Comparison of ENCODE assay signal across 1 cellular context in genomic region chr5:136374638-136375037, GRCh38.
TF ChIP-seq lines count a peak whose summit lies in the region.

No MANE protein-coding gene starts in this region.

TF ChIP-seq in WTC11, 78 proteins besides CTCF, POLR2A, EP300 and RAD21 (continued from another document):
- TF ChIP-seq, protein P1, sequence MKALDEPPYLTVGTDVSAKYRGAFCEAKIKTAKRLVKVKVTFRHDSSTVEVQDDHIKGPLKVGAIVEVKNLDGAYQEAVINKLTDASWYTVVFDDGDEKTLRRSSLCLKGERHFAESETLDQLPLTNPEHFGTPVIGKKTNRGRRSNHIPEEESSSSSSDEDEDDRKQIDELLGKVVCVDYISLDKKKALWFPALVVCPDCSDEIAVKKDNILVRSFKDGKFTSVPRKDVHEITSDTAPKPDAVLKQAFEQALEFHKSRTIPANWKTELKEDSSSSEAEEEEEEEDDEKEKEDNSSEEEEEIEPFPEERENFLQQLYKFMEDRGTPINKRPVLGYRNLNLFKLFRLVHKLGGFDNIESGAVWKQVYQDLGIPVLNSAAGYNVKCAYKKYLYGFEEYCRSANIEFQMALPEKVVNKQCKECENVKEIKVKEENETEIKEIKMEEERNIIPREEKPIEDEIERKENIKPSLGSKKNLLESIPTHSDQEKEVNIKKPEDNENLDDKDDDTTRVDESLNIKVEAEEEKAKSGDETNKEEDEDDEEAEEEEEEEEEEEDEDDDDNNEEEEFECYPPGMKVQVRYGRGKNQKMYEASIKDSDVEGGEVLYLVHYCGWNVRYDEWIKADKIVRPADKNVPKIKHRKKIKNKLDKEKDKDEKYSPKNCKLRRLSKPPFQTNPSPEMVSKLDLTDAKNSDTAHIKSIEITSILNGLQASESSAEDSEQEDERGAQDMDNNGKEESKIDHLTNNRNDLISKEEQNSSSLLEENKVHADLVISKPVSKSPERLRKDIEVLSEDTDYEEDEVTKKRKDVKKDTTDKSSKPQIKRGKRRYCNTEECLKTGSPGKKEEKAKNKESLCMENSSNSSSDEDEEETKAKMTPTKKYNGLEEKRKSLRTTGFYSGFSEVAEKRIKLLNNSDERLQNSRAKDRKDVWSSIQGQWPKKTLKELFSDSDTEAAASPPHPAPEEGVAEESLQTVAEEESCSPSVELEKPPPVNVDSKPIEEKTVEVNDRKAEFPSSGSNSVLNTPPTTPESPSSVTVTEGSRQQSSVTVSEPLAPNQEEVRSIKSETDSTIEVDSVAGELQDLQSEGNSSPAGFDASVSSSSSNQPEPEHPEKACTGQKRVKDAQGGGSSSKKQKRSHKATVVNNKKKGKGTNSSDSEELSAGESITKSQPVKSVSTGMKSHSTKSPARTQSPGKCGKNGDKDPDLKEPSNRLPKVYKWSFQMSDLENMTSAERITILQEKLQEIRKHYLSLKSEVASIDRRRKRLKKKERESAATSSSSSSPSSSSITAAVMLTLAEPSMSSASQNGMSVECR (CRISPR knock-in tag; IDR thresholded peaks at IDR 0.05; ENCODE audit: borderline replicate concordance), result no peak
TF ChIP-seq in WTC11: peak in this region for 0.
